Comparison of ENCODE assay signal across 10 cellular contexts in genomic region chr6:125421853-125422252, GRCh38.
DNase-seq lines count a peak whose midpoint lies in the region; ATAC-seq and TF ChIP-seq lines count a peak whose summit lies in the region.
"Had no signal": no experiment of that assay in that cellular context is flagged by ENCODE, and none has a peak within 500 bp of the region (broad histone marks: within the 10 kb centered on the region; RNA-seq: fewer than 3 reads in every experiment).

No MANE protein-coding gene starts in this region.

- no peak for TF ChIP-seq CTCF in chondrocyte (IDR thresholded peaks at IDR 0.05)
- no peak for TF ChIP-seq CTCF in tibial artery (IDR thresholded peaks at IDR 0.05)
- TF ChIP-seq CTCF in esophagus squamous epithelium (IDR thresholded peaks at IDR 0.05) = no peak

- peak overlapping the region; percentile 86 for H3K27ac Mint-ChIP-seq in chondrocyte (ENCODE audit: unreplicated experiment)

- no peaks in the 10 kb centered on the region for H3K9me3 Mint-ChIP-seq in chondrocyte (ENCODE audit: low read depth)

- H3K9me3 ChIP-seq in tibial artery (no peaks in the 10 kb centered on the region), esophagus squamous epithelium (no peaks in the 10 kb centered on the region)
- H3K9me3 ChIP-seq: upper lobe of left lung had no signal

- H3K27me3 ChIP-seq in tibial artery (no peaks in the 10 kb centered on the region), esophagus squamous epithelium (no peaks in the 10 kb centered on the region)
- H3K27me3 ChIP-seq: upper lobe of left lung had no signal

- H3K27me3 Mint-ChIP-seq in chondrocyte (ENCODE audit: low read depth) = no peaks in the 10 kb centered on the region

- peaks cover 2% of the 10 kb centered on the region for H3K36me3 Mint-ChIP-seq in chondrocyte (ENCODE audit: low read depth)

- ATAC-seq in HG02798 (IDR thresholded peaks at IDR 0.05; ENCODE audit: poor library complexity, unreplicated experiment) = no peak

- H3K27ac ChIP-seq in tibial artery (peak overlapping the region; percentile 73 to 77), esophagus squamous epithelium (no peak overlapping the region)
- H3K27ac ChIP-seq: upper lobe of left lung, WERI-Rb-1 had no signal

- intact Hi-C loops in tibial artery (cut with DNase I; ENCODE audit: low total_unique reads) = no loop called here
- intact Hi-C loops in esophagus squamous epithelium (cut with DNase I) = no loop called here

- H3K36me3 ChIP-seq in tibial artery (no peaks in the 10 kb centered on the region), esophagus squamous epithelium (no peaks in the 10 kb centered on the region)
- H3K36me3 ChIP-seq: upper lobe of left lung, WERI-Rb-1 had no signal

- H3K4me1 ChIP-seq in tibial artery (peaks cover 0 to 67% (median 22%) of the 10 kb centered on the region in 4 donors), esophagus squamous epithelium (no peaks in the 10 kb centered on the region)
- H3K4me1 ChIP-seq: upper lobe of left lung had no signal

- TF ChIP-seq POLR2A in esophagus squamous epithelium (IDR thresholded peaks at IDR 0.05) = no peak

- peak overlapping the region; percentile 14 for H3K4me3 Mint-ChIP-seq in chondrocyte (ENCODE audit: unreplicated experiment)

- WGBS in esophagus squamous epithelium, 2 donors = 35 to 65% methylated on average over 6 to 7 of the region's 9 CpGs

- H3K4me3 ChIP-seq in tibial artery = peak overlapping the region; percentile 21 to 30
- H3K4me3 ChIP-seq in esophagus squamous epithelium = no peak overlapping the region
- H3K4me3 ChIP-seq: upper lobe of left lung had no signal

- DNase-seq in NCI-H146 (lab: John Stamatoyannopoulos, UW) (peak; percentile 69), chondrocyte (ENCODE audit: low spot score) (no peak), iPS-NIHi7 (ENCODE audit: extremely low spot score) (peak; percentile 88), tibial artery (peak; percentile 66 to 80), NCI-H2171 (lab: John Stamatoyannopoulos, UW) (no peak), esophagus squamous epithelium (lab: John Stamatoyannopoulos, UW) (no peak)
- DNase-seq: amniotic stem cell, WERI-Rb-1 had no signal

- peaks cover 38% of the 10 kb centered on the region for H3K4me1 Mint-ChIP-seq in chondrocyte (ENCODE audit: low read depth)

Comparison
In these comparisons a context has a peak if more than half of its experiments do, and no peak if none do; other contexts are left out.
1. DNase-seq: peak in NCI-H146 (single experiment), iPS-NIHi7 (single experiment) and tibial artery (2 of 2); none in chondrocyte (single experiment), NCI-H2171 (single experiment) and esophagus squamous epithelium (single experiment).
2. H3K27ac ChIP-seq: peak in tibial artery (2 of 2); none in esophagus squamous epithelium (0 of 4).
3. H3K4me3 ChIP-seq: peak in tibial artery (2 of 2); none in esophagus squamous epithelium (0 of 4).